13 cellular contexts compared by ENCODE assay signal in the genomic region with DNA sequence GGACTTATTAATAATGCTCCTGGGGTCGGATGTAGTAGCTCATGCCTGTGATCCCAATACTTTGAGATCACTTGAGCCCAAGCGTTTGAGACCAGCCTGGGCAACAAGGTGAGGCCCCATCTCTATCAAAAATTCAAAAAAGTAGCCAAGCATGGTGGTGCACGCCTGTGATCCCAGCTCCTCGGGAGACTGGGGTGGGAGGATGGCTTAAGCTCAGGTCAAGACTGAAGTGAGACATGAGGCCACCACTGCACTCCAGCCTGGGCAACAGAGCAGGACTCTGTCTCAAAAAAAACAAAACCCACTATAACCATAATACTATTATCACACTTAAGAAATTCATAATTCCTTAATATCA. TPM values are rescaled to one million over a fixed set of nuclear protein-coding genes. Genes with fewer than 3 reads are reported as not detected.
DNase-seq lines count a peak whose midpoint lies in the region; ATAC-seq and TF ChIP-seq lines count a peak whose summit lies in the region.
"Had no signal": no experiment of that assay in that cellular context is flagged by ENCODE, and none has a peak within 500 bp of the region (broad histone marks: within the 10 kb centered on the region; RNA-seq: fewer than 3 reads in every experiment).

No MANE protein-coding gene starts in this region.

- H3K9me3 ChIP-seq in PC-9 (ENCODE audit: insufficient read depth, low read depth) (no peaks in the 10 kb centered on the region), prostate gland (no peaks in the 10 kb centered on the region), stomach (no peaks in the 10 kb centered on the region)
- H3K9me3 ChIP-seq: left lung, MG63, SJCRH30 had no signal

- no peak for TF ChIP-seq CTCF in PC-9 (conservative IDR thresholded peaks at IDR 0.05)
- TF ChIP-seq CTCF in prostate gland (IDR thresholded peaks at IDR 0.05): no peak
- no peak for TF ChIP-seq CTCF in stomach (IDR thresholded peaks at IDR 0.05)

- TF ChIP-seq EP300 in stomach (IDR thresholded peaks at IDR 0.05): no peak

- 87% methylated on average over 4 of the region's 4 CpGs for WGBS in prostate gland
- WGBS in stomach, 5 donors: 87 to 97% (median 94%) methylated on average over 4 of the region's 4 CpGs

- H3K79me2 ChIP-seq in PC-9 (ENCODE audit: low read depth): peaks cover 13% of the 10 kb centered on the region; the same call in 1 of the 2 replicates

- TF ChIP-seq POLR2A in prostate gland (IDR thresholded peaks at IDR 0.05) (no peak), stomach (IDR thresholded peaks at IDR 0.05) (no peak)

- no peaks in the 10 kb centered on the region for H3K27me3 Mint-ChIP-seq in effector memory CD8-positive, alpha-beta T cell

- POLR2A ChIA-PET in PC-9 (lab: Charles Lee; ENCODE audit: unreplicated experiment): no interaction called here

- H3K36me3 Mint-ChIP-seq in effector memory CD8-positive, alpha-beta T cell (ENCODE audit: insufficient read depth): peaks cover 26% of the 10 kb centered on the region

- H3K27ac Mint-ChIP-seq in effector memory CD8-positive, alpha-beta T cell: peak overlapping the region; percentile 94 to 98

- no peaks in the 10 kb centered on the region for H3K9me3 Mint-ChIP-seq in effector memory CD8-positive, alpha-beta T cell

- H3K4me1 ChIP-seq in PC-9 (replicated peaks; ENCODE audit: insufficient read depth) (peaks cover 15% of the 10 kb centered on the region), prostate gland (replicated peaks) (peaks cover 3% of the 10 kb centered on the region), stomach (peaks cover 30 to 43% (median 37%) of the 10 kb centered on the region in 4 donors)
- H3K4me1 ChIP-seq: SJCRH30 had no signal

- peak overlapping the region; percentile 85 to 88 for H3K4me3 Mint-ChIP-seq in effector memory CD8-positive, alpha-beta T cell

- H3K9me2 ChIP-seq in PC-9 (ENCODE audit: insufficient read depth): no peaks in the 10 kb centered on the region

- H4K20me1 ChIP-seq in PC-9 (ENCODE audit: insufficient read depth): no peaks in the 10 kb centered on the region

- H3K4me1 Mint-ChIP-seq in effector memory CD8-positive, alpha-beta T cell (ENCODE audit: low read depth in 2 of 2): peaks cover 16 to 37% of the 10 kb centered on the region in 2 donors

- peak; percentile 44 for DNase-seq in activated CD8-positive, alpha-beta memory T cell treated with anti-CD3 and anti-CD28 coated beads for 24 hours
- DNase-seq in activated CD8-positive, alpha-beta memory T cell treated with anti-CD3 and anti-CD28 coated beads, Interleukin-2, amount 50 U/mL, for 4 hours: no peak
- DNase-seq in PC-9 (no peak), prostate gland (ENCODE audit: low spot score) (no peak), stomach (no peak), NCI-H146 treated with DMSO at 0.1 percent for 48 hours (lab: John Stamatoyannopoulos, UW; ENCODE audit: unreplicated experiment) (no peak)
- DNase-seq in effector memory CD8-positive, alpha-beta T cell: no peak
- DNase-seq in stimulated activated CD4-positive, alpha-beta T cell treated with anti-CD3 and anti-CD28 coated beads, Interleukin-2, amount 100 ng/mL, for 48 hours: no peak
- DNase-seq: ACHN, left lung, MG63, NCI-H2081 treated with DMSO at 0.1 percent for 48 hours, SJCRH30 had no signal

- no TSS peak for BruUV-seq in PC-9 (replicated peaks; lab: Mats Ljungman, UMichigan)

- peak overlapping the region; percentile 79; the same call in 1 of the 2 replicates for H3K4me2 ChIP-seq in PC-9

- H3K4me3 ChIP-seq in PC-9 (no peak overlapping the region), prostate gland (no peak overlapping the region), stomach (no peak overlapping the region)

- H3K27ac ChIP-seq in PC-9 (peak overlapping the region; percentile 82; the same call in 1 of the 2 replicates), prostate gland (peak overlapping the region; percentile 94 to 98), stomach (peak overlapping the region in 2 of 5 donors; percentile 97 to 98)
- H3K27ac ChIP-seq: SJCRH30 had no signal

- ATAC-seq in effector memory CD8-positive, alpha-beta T cell (replicated peaks): no peak
- ATAC-seq: left lung had no signal

- intact Hi-C loops in PC-9 (cut with micrococcal nuclease; ENCODE audit: unreplicated experiment): no loop called here
- intact Hi-C loops in prostate gland (cut with DNase I): loop anchor here (10.0 kb wide), 2 partner anchors 67 to 153 kb away; a partner anchor contains a TSS
- intact Hi-C loops in stomach (cut with DNase I; ENCODE audit: low total_unique reads): no loop called here

- H3K36me3 ChIP-seq in PC-9 (ENCODE audit: low read depth) (no peaks in the 10 kb centered on the region), prostate gland (no peaks in the 10 kb centered on the region), stomach (no peaks in the 10 kb centered on the region)

- H3F3A ChIP-seq in PC-9 (ENCODE audit: insufficient read depth, low read depth): peaks cover 26% of the 10 kb centered on the region

- H3K27me3 ChIP-seq in PC-9 (ENCODE audit: insufficient read depth, low read depth): no peaks in the 10 kb centered on the region
- no peaks in the 10 kb centered on the region for H3K27me3 ChIP-seq in prostate gland (replicated peaks; ENCODE audit: insufficient read depth)
- H3K27me3 ChIP-seq in stomach: no peaks in the 10 kb centered on the region
- H3K27me3 ChIP-seq: left lung, MG63, SJCRH30 had no signal

- no peak overlapping the region for H2AFZ ChIP-seq in PC-9

- CTCF ChIA-PET in PC-9 (lab: Charles Lee): no interaction called here

RNA-seq across cellular contexts. Expression of a gene that starts 1.6 kb away (rescaled TPM):
- total RNA-seq in PC-9 (2021) (19.2 and 20.0 TPM in 2 replicates), prostate gland (100 to 1,000 TPM in 1 of 2 donors, 10 to 100 TPM in 1; 78.8 to 172 TPM), stomach (100 to 1,000 TPM in 1 of 5 donors, 10 to 100 TPM in 3, 1 to 10 TPM in 1; 6.4 to 109 (median 54.3) TPM)
- polyA plus RNA-seq in stomach: 10 to 100 TPM; 11.2 to 44.5 (median 25.4) TPM
